9 cellular contexts compared by ENCODE assay signal in the genomic region with DNA sequence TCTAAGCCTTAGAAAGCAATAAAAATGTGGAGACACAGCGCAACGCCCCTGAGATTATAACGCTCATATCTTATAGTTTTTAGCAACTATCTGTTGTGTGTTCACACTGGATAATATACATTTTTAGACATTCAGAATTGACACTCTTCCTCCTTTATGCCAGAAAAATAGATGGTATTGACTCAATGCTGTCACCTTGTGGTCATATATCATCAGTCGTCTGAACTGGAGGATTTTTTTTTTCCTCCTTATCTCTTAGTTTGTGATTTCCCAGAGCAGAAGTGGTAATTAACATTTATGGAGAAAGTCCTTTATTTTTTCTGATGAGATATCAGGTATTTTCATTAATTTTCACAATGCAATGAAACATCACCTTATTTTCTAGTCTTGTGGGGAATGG.
DNase-seq lines count a peak whose midpoint lies in the region; ATAC-seq, FAIRE-seq and TF ChIP-seq lines count a peak whose summit lies in the region.
"Had no signal": no experiment of that assay in that cellular context is flagged by ENCODE, and none has a peak within 500 bp of the region (broad histone marks: within the 10 kb centered on the region; RNA-seq: fewer than 3 reads in every experiment).

No MANE protein-coding gene starts in this region.

- 11% methylated on average over 4 of the region's 4 CpGs for WGBS in right cardiac atrium

- no peaks in the 10 kb centered on the region for H3K4me1 Mint-ChIP-seq in glutamatergic neuron (ENCODE audit: low read depth, unreplicated experiment)

- no peak for FAIRE-seq in urothelium cell line (lab: Jason Lieb, UNC)

- no peak overlapping the region for H3K27ac Mint-ChIP-seq in glutamatergic neuron (ENCODE audit: unreplicated experiment)
- H3K27ac Mint-ChIP-seq: IgD-negative memory B cell had no signal

- DNase-seq in cardiac muscle cell (ENCODE audit: low read depth in 1 of 2, low spot score in 1 of 2) = peak; percentile 20 to 30
- no peak for DNase-seq in right cardiac atrium
- DNase-seq in RPMI8226 = peak; percentile 17
- DNase-seq in glutamatergic neuron = no peak
- DNase-seq in urothelium cell line (ENCODE audit: low spot score) = peak; percentile 7
- no peak for DNase-seq in NCI-H187 treated with DMSO at 0.1 percent for 48 hours (lab: John Stamatoyannopoulos, UW)
- no peak for DNase-seq in SHP77 treated with DMSO at 0.1 percent for 48 hours (lab: John Stamatoyannopoulos, UW)
- no peak for DNase-seq in globus pallidus (ENCODE audit: low spot score)

- H3K27ac ChIP-seq in cardiac muscle cell (peak overlapping the region; percentile 18), right cardiac atrium (ENCODE audit: low read length) (no peak overlapping the region)

- H3K9me3 Mint-ChIP-seq in glutamatergic neuron (ENCODE audit: unreplicated experiment) = no peaks in the 10 kb centered on the region
- H3K9me3 Mint-ChIP-seq: IgD-negative memory B cell had no signal

- no peaks in the 10 kb centered on the region for H3K27me3 ChIP-seq in cardiac muscle cell
- peaks cover 2% of the 10 kb centered on the region for H3K27me3 ChIP-seq in right cardiac atrium (ENCODE audit: control insufficient read depth, insufficient read depth)

- H3K36me3 Mint-ChIP-seq in glutamatergic neuron (ENCODE audit: unreplicated experiment) = no peaks in the 10 kb centered on the region
- H3K36me3 Mint-ChIP-seq: IgD-negative memory B cell had no signal

- ATAC-seq in right cardiac atrium = no peak

- peaks cover 6% of the 10 kb centered on the region for H3K4me1 ChIP-seq in cardiac muscle cell (ENCODE audit: low read depth)
- peaks cover 2% of the 10 kb centered on the region for H3K4me1 ChIP-seq in right cardiac atrium (ENCODE audit: control insufficient read depth, insufficient read depth, low read length)

- TF ChIP-seq CTCF in cardiac muscle cell (IDR thresholded peaks at IDR 0.05; ENCODE audit: low read depth, low read length) = peak; percentile 63
- peak; percentile 79 for TF ChIP-seq CTCF in glutamatergic neuron (IDR thresholded peaks at IDR 0.05; ENCODE audit: partially characterized antibody, unreplicated experiment)

- intact Hi-C loops in right cardiac atrium (cut with DNase I) = no loop called here

- H3K36me3 ChIP-seq in cardiac muscle cell = no peaks in the 10 kb centered on the region

- H3K4me3 ChIP-seq in cardiac muscle cell (no peak overlapping the region), right cardiac atrium (ENCODE audit: low read length) (no peak overlapping the region)

- H3K27me3 Mint-ChIP-seq in glutamatergic neuron (ENCODE audit: unreplicated experiment) = no peaks in the 10 kb centered on the region

- H3K4me3 Mint-ChIP-seq in glutamatergic neuron (ENCODE audit: unreplicated experiment) = no peak overlapping the region

- H3K9me3 ChIP-seq in cardiac muscle cell (ENCODE audit: low read depth) (no peaks in the 10 kb centered on the region), right cardiac atrium (ENCODE audit: control insufficient read depth, low read length) (no peaks in the 10 kb centered on the region)

Comparison
In these comparisons a context has a peak if more than half of its experiments do, and no peak if none do; other contexts are left out.
1. DNase-seq: peak in cardiac muscle cell (2 of 2), RPMI8226 (single experiment) and urothelium cell line (single experiment); none in right cardiac atrium (0 of 3), glutamatergic neuron (single experiment), NCI-H187 treated with DMSO at 0.1 percent for 48 hours (single experiment), SHP77 treated with DMSO at 0.1 percent for 48 hours (single experiment) and globus pallidus (single experiment).